ENCODE assay signal across 11 cellular contexts in the genomic region with DNA sequence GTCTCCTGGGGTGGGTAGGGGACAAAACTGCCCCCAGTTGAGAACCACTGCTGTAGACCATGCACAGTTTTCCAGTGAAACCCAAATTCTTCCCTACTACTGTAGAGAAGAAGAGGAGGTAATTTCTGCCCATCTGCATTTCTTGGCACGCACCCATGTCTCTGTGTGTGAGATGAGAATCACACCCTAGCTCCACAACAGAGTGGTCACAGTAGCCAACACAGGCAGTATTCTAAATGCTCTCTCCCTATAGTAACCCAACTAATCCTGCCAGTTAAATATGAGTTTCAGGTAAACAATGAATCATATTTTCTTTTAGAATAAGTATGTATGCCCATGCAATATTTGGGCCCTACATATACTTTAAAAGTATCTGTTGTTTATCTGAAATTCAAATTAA. TPM values are rescaled to one million over a fixed set of nuclear protein-coding genes. Genes with fewer than 3 reads are reported as not detected.
DNase-seq lines count a peak whose midpoint lies in the region; ATAC-seq and TF ChIP-seq lines count a peak whose summit lies in the region.
"Had no signal": no experiment of that assay in that cellular context is flagged by ENCODE, and none has a peak within 500 bp of the region (broad histone marks: within the 10 kb centered on the region; RNA-seq: fewer than 3 reads in every experiment).

No MANE protein-coding gene starts in this region.

- H3K9ac ChIP-seq in MM.1S (ENCODE audit: low read length): no peak overlapping the region

- H3K79me2 ChIP-seq in MM.1S (ENCODE audit: low read length): peaks cover 23% of the 10 kb centered on the region

- H3K9me3 ChIP-seq in left ventricle myocardium inferior (replicated peaks) (no peaks in the 10 kb centered on the region), MM.1S (replicated peaks; ENCODE audit: insufficient read depth, low read length) (no peaks in the 10 kb centered on the region)
- H3K9me3 ChIP-seq: tibial nerve had no signal

- ATAC-seq in left cardiac atrium (no peak), HG03139 (IDR thresholded peaks at IDR 0.05; ENCODE audit: unreplicated experiment) (no peak), GM21723 (IDR thresholded peaks at IDR 0.05; ENCODE audit: unreplicated experiment) (no peak)

- no peaks in the 10 kb centered on the region for H4K20me1 ChIP-seq in MM.1S (ENCODE audit: insufficient read depth, low read length)

- H3K27ac ChIP-seq in left ventricle myocardium inferior (replicated peaks) (peak overlapping the region; percentile 98), MM.1S (ENCODE audit: low read length) (no peak overlapping the region)

- H3K27me3 ChIP-seq in left ventricle myocardium inferior (ENCODE audit: low read depth) (no peaks in the 10 kb centered on the region), MM.1S (replicated peaks; ENCODE audit: insufficient read depth, low read length) (no peaks in the 10 kb centered on the region)
- H3K27me3 ChIP-seq: tibial nerve had no signal

- no peak for DNase-seq in left ventricle myocardium inferior
- DNase-seq in left cardiac atrium: no peak
- peak; percentile 61 for DNase-seq in RPMI7951 (ENCODE audit: low read depth)
- DNase-seq in fibroblast of pulmonary artery (ENCODE audit: low read depth): peak; percentile 37
- DNase-seq in MM.1S: no peak
- no peak for DNase-seq in NCI-H1930 (lab: John Stamatoyannopoulos, UW)
- DNase-seq: activated CD8-positive, alpha-beta memory T cell treated with anti-CD3 and anti-CD28 coated beads for 24 hours; GOT3 had no signal

- H3F3A ChIP-seq in MM.1S (ENCODE audit: insufficient read depth, low read length): peaks cover 35% of the 10 kb centered on the region

- no peak overlapping the region for H2AFZ ChIP-seq in MM.1S (ENCODE audit: low read length)

- H3K9me2 ChIP-seq in MM.1S (replicated peaks; ENCODE audit: insufficient read depth, low read length): no peaks in the 10 kb centered on the region

- peaks cover 87% of the 10 kb centered on the region for H3K4me1 ChIP-seq in left ventricle myocardium inferior
- H3K4me1 ChIP-seq in MM.1S (ENCODE audit: low read length): peaks cover 43% of the 10 kb centered on the region

- no peaks in the 10 kb centered on the region for H3K36me3 ChIP-seq in left ventricle myocardium inferior
- H3K36me3 ChIP-seq in MM.1S (replicated peaks; ENCODE audit: insufficient read depth, low read length): no peaks in the 10 kb centered on the region
- H3K36me3 ChIP-seq: tibial nerve had no signal

- H3K4me3 ChIP-seq in left ventricle myocardium inferior (no peak overlapping the region), fibroblast of pulmonary artery (replicated peaks; ENCODE audit: low read depth, low read length) (no peak overlapping the region), MM.1S (ENCODE audit: low read length) (no peak overlapping the region)

- TF ChIP-seq CTCF in left ventricle myocardium inferior (IDR thresholded peaks at IDR 0.05; ENCODE audit: borderline replicate concordance) (no peak), fibroblast of pulmonary artery (IDR thresholded peaks at IDR 0.05; ENCODE audit: low read length, missing control alignments) (no peak), MM.1S (IDR thresholded peaks at IDR 0.05; ENCODE audit: low read length) (no peak)

- no peak overlapping the region for H3K4me2 ChIP-seq in MM.1S (ENCODE audit: low read depth, low read length)

- intact Hi-C loops in left ventricle myocardium inferior (cut with micrococcal nuclease): loop anchor here (5.0 kb wide), 1 partner anchor 36 kb away; no protein-coding TSS in a partner anchor
- intact Hi-C loops in left cardiac atrium (cut with DNase I): loop anchor here in 1 of 2 donors (5.0 kb wide), 1 partner anchor 36 kb away; no protein-coding TSS in a partner anchor

RNA-seq across cellular contexts. Expression of gene CAPN2, which starts 1.2 kb away (rescaled TPM):
- total RNA-seq in left ventricle myocardium inferior: 65.3 TPM
- 100 to 1,000 TPM in 1 of 2 donors, 10 to 100 TPM in 1; 89.1 to 107 TPM for total RNA-seq in left cardiac atrium
- 202 and 247 TPM in 2 replicates for total RNA-seq in RPMI7951 (2014; rRNA removed; shearing (Covaris generic))

RNA-seq across cellular contexts. Expression of gene CAPN8, which starts 45.7 kb away (rescaled TPM):
- total RNA-seq in left ventricle myocardium inferior (not detected), left cardiac atrium (under 1 TPM in 1 of 2 donors, not detected in 1; 0.21 TPM)
- not detected in 2 replicates for total RNA-seq in RPMI7951 (2014; rRNA removed; shearing (Covaris generic))
- total RNA-seq: tibial nerve had no signal

Comparison
In these comparisons a context has a peak if more than half of its experiments do, and no peak if none do; other contexts are left out.
1. DNase-seq: peak in RPMI7951 (single experiment) and fibroblast of pulmonary artery (single experiment); none in left ventricle myocardium inferior (single experiment), left cardiac atrium (single experiment), MM.1S (single experiment) and NCI-H1930 (0 of 2).